Comparison of ENCODE assay signal across 9 cellular contexts in the genomic region with DNA sequence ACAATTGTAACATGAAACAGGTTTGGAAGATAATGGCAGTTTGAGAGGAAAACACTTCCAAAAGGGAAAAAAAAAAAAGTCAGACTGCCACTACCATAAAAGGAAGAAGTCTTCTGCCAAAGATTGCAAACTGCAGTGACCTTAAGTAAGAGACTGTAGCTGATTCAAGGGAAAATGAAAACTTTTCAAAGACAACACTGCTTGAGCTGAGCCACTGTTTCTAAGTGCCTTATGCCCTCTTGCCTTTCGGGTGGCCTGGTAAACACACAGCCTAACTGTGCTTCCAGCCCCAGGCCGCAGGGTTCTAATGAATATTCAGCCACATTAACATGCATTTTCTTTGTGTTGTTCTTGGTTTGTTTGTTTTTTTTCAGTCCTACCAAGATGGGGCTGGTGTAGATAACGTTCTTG.
DNase-seq lines count a peak whose midpoint lies in the region; ATAC-seq lines count a peak whose summit lies in the region.
"Had no signal": no experiment of that assay in that cellular context is flagged by ENCODE, and none has a peak within 500 bp of the region (broad histone marks: within the 10 kb centered on the region; RNA-seq: fewer than 3 reads in every experiment).

No MANE protein-coding gene starts in this region.

- H3K27ac ChIP-seq in iPS-20b (ENCODE audit: low read length) (peak overlapping the region; percentile 77), skeletal muscle tissue (ENCODE audit: low read depth, low read length) (peak overlapping the region; percentile 11)
- H3K27ac ChIP-seq: HL-60 had no signal

- no peak for ATAC-seq in esophagus mucosa

- H3K4me1 ChIP-seq in iPS-20b (ENCODE audit: insufficient read depth, low read length) (peaks cover 57% of the 10 kb centered on the region), skeletal muscle tissue (ENCODE audit: control insufficient read depth in 3 of 3, insufficient read depth in 3 of 3, low read length in 3 of 3) (peaks cover 0 to 9% (median 0%) of the 10 kb centered on the region in 3 donors)

- peak overlapping the region; percentile 54 for H3K4me3 ChIP-seq in iPS-20b (ENCODE audit: low read length)
- H3K4me3 ChIP-seq in skeletal muscle tissue (ENCODE audit: low read length in 3 of 3), result no peak overlapping the region

- H3K27me3 ChIP-seq in iPS-20b (ENCODE audit: insufficient read depth, low read length) (no peaks in the 10 kb centered on the region), skeletal muscle tissue (ENCODE audit: control insufficient read depth in 3 of 3, insufficient read depth in 3 of 3, low read length in 3 of 3) (no peaks in the 10 kb centered on the region)

- peak; percentile 76 for DNase-seq in HCEC 1CT
- DNase-seq in astrocyte of the hippocampus (ENCODE audit: low read depth, low spot score), result peak; percentile 76
- no peak for DNase-seq in DMS114 treated with DMSO at 0.1 percent for 48 hours (lab: John Stamatoyannopoulos, UW; ENCODE audit: unreplicated experiment)
- no peak for DNase-seq in RPMI8226
- DNase-seq in SW480 (ENCODE audit: low spot score), result no peak

- H3K9ac ChIP-seq in iPS-20b (ENCODE audit: low read depth, low read length) (peak overlapping the region; percentile 67; the same call in 1 of the 2 replicates), skeletal muscle tissue (ENCODE audit: low read depth in 1 of 3, low read length in 3 of 3) (no peak overlapping the region)

- H3K9me3 ChIP-seq in iPS-20b (ENCODE audit: insufficient read depth, low read depth, low read length) (no peaks in the 10 kb centered on the region), skeletal muscle tissue (ENCODE audit: control insufficient read depth in 3 of 3, low read length in 3 of 3) (no peaks in the 10 kb centered on the region)

- no peaks in the 10 kb centered on the region for H3K36me3 ChIP-seq in iPS-20b (ENCODE audit: insufficient read depth, low read depth, low read length)
- H3K36me3 ChIP-seq in skeletal muscle tissue (ENCODE audit: control insufficient read depth in 3 of 3, insufficient read depth in 3 of 3, low read length in 3 of 3), result no peaks in the 10 kb centered on the region

Comparison
In these comparisons a context has a peak if more than half of its experiments do, and no peak if none do; other contexts are left out.
1. DNase-seq: peak in HCEC 1CT (single experiment) and astrocyte of the hippocampus (single experiment); none in DMS114 treated with DMSO at 0.1 percent for 48 hours (single experiment), RPMI8226 (single experiment) and SW480 (single experiment).